1 cellular context compared by ENCODE assay signal in genomic region chr3:125318859-125319258, GRCh38.
TF ChIP-seq lines count a peak whose summit lies in the region.

No MANE protein-coding gene starts in this region.

TF ChIP-seq in GM23338, 12 proteins besides CTCF, POLR2A, EP300 and RAD21:
- TF ChIP-seq ZNF331 (CRISPR knock-in tag; IDR thresholded peaks at IDR 0.05; ENCODE audit: low read depth) = no peak
- TF ChIP-seq NANOG (IDR thresholded peaks at IDR 0.05; ENCODE audit: borderline replicate concordance) = no peak
- no peak for TF ChIP-seq ZNF114 (CRISPR knock-in tag; IDR thresholded peaks at IDR 0.05)
- no peak for TF ChIP-seq JUNB (IDR thresholded peaks at IDR 0.05; ENCODE audit: unreplicated experiment)
- no peak for TF ChIP-seq POLR2AphosphoS5 (IDR thresholded peaks at IDR 0.05; ENCODE audit: low read depth)
- TF ChIP-seq ZNF462 (CRISPR knock-in tag; IDR thresholded peaks at IDR 0.05) = no peak
- TF ChIP-seq EZH2phosphoT487 (IDR thresholded peaks at IDR 0.05; ENCODE audit: unreplicated experiment) = no peak
- no peak for TF ChIP-seq ETS1 (IDR thresholded peaks at IDR 0.05)
- no peak for TF ChIP-seq REST (IDR thresholded peaks at IDR 0.05; ENCODE audit: unreplicated experiment)
- no peak for TF ChIP-seq STAT1 (IDR thresholded peaks at IDR 0.05; ENCODE audit: unreplicated experiment)
- no peak for TF ChIP-seq EZH2 (IDR thresholded peaks at IDR 0.05; ENCODE audit: low read depth, unreplicated experiment)
- no peak for TF ChIP-seq CREB1 (CRISPR knock-in tag; IDR thresholded peaks at IDR 0.05; ENCODE audit: low read depth)
